Comparison of ENCODE assay signal across 8 cellular contexts in genomic region chr5:132736853-132737833, GRCh38. TPM values are rescaled to one million over a fixed set of nuclear protein-coding genes. Genes with fewer than 3 reads are reported as not detected.
DNase-seq lines count a peak whose midpoint lies in the region; ATAC-seq and TF ChIP-seq lines count a peak whose summit lies in the region.

TSS of gene KIF3A (minus strand) at chr5:132737546. CDS start at chr5:132737419, 127 bp downstream.

- H3K9me3 ChIP-seq in OCI-LY7 (ENCODE audit: low read length) = no peaks in the 10 kb centered on the region
- no peaks in the 10 kb centered on the region for H3K9me3 ChIP-seq in mononuclear cell (ENCODE audit: low read depth, low read length)

- intact Hi-C loops in OCI-LY7 (cut with micrococcal nuclease; ENCODE audit: unreplicated experiment) = loop anchor here (5.0 to 10.0 kb wide), 2 partner anchors 180 to 352 kb away; partner anchors contain the start of gene RAD50

- peak within 1 kb of the TSS; percentile 98 for H2AFZ ChIP-seq in OCI-LY7 (ENCODE audit: low read length)

- BruUV-seq in OCI-LY7 (replicated peaks; lab: Mats Ljungman, UMichigan) = no TSS peak

- peak within 1 kb of the TSS; percentile 71 for H3K4me2 ChIP-seq in OCI-LY7 (ENCODE audit: low read length)

- no peak within 1 kb of the TSS for H3K27ac ChIP-seq in OCI-LY7 (ENCODE audit: low read depth, low read length, poor library complexity, severe bottlenecking)

- H3K4me3 ChIP-seq in OCI-LY7 (ENCODE audit: low read depth, low read length, poor library complexity, severe bottlenecking) (peak within 1 kb of the TSS; percentile 74), epithelial cell of esophagus (ENCODE audit: low read length) (peak within 1 kb of the TSS; percentile 79), mononuclear cell (ENCODE audit: low read length) (peak within 1 kb of the TSS; percentile 75)

- DNase-seq in DMS 273 treated with DMSO at 0.1 percent for 48 hours (lab: John Stamatoyannopoulos, UW) (peak; percentile 94), HuH-7.5 (ENCODE audit: low spot score) (peak; percentile 96), OCI-LY7 (ENCODE audit: low spot score) (peak; percentile 98), activated T-cell treated with anti-CD3 and anti-CD28 coated beads for 1 hour (ENCODE audit: low read depth) (peak; percentile 99), epithelial cell of esophagus (ENCODE audit: low read depth) (peak; percentile 97)
- DNase-seq in stimulated activated CD8-positive, alpha-beta memory T cell treated with anti-CD3 and anti-CD28 coated beads, Interleukin-4, amount 100 ng/mL, for 1 hour (ENCODE audit: low read depth in 2 of 2, low spot score in 1 of 2) = peak; percentile 89 to 97

- no peak for TF ChIP-seq CTCF in OCI-LY7 (conservative IDR thresholded peaks at IDR 0.05; ENCODE audit: low read length)
- TF ChIP-seq CTCF in epithelial cell of esophagus (IDR thresholded peaks at IDR 0.05; ENCODE audit: insufficient read depth, low read depth, low read length, missing control alignments) = no peak

- no peaks in the 10 kb centered on the region for H3K9me2 ChIP-seq in OCI-LY7 (ENCODE audit: insufficient read depth, low read length)

- peaks cover 11% of the 10 kb centered on the region for H3K27me3 ChIP-seq in mononuclear cell (ENCODE audit: insufficient read depth, low read length)

- H3K4me1 ChIP-seq in OCI-LY7 (ENCODE audit: insufficient read depth, low read length, poor library complexity, severe bottlenecking) (peaks cover 18% of the 10 kb centered on the region), mononuclear cell (ENCODE audit: insufficient read depth, low read length) (peaks cover 12% of the 10 kb centered on the region)

- POLR2A ChIA-PET in OCI-LY7 (lab: Charles Lee) = interaction anchor here (0.6 to 1.8 kb wide), 14 partner anchors 9 to 318 kb away, joined by 3 to 6 read pairs (median 3); no protein-coding TSS in a partner anchor

- ATAC-seq in GM21526 (IDR thresholded peaks at IDR 0.05; ENCODE audit: low FRiP score, unreplicated experiment) = peak; percentile 89

- H3K79me2 ChIP-seq in OCI-LY7 (ENCODE audit: insufficient read depth, low read depth, low read length) = no peaks in the 10 kb centered on the region; the same call in 1 of the 2 replicates

- CTCF ChIA-PET in OCI-LY7 (lab: Charles Lee; ENCODE audit: unreplicated experiment) = interaction anchor here (0.5 to 1.4 kb wide), 3 partner anchors 10 to 349 kb away, joined by 3 to 4 read pairs (median 3); partner anchors contain the start of gene CCNI2

- no peaks in the 10 kb centered on the region for H3K36me3 ChIP-seq in OCI-LY7 (ENCODE audit: insufficient read depth, low read length)

- H4K20me1 ChIP-seq in OCI-LY7 (ENCODE audit: insufficient read depth, low read length) = no peaks in the 10 kb centered on the region

RNA-seq across cellular contexts. Expression of gene KIF3A, which starts in this region (rescaled TPM):
- 6.7 and 8.7 TPM in 2 replicates for total RNA-seq in OCI-LY7 (2014; rRNA removed; shearing (Covaris generic))
- total RNA-seq in OCI-LY7 (2022) (14.2 and 17.0 TPM in 2 replicates), mononuclear cell (5.6 TPM)
